Comparison of ENCODE assay signal across 1 cellular context in genomic region chr3:172170841-172171240, GRCh38.
TF ChIP-seq lines count a peak whose summit lies in the region.

No MANE protein-coding gene starts in this region.

TF ChIP-seq in SK-N-SH treated with all-trans-retinoic acid at 6 μM for 48 hours, 23 proteins besides CTCF, POLR2A, EP300 and RAD21 (continued from another document):
- TF ChIP-seq ZNF565 (CRISPR knock-in tag; conservative IDR thresholded peaks at IDR 0.05; ENCODE audit: low read depth) (no peak), ESRRG (CRISPR knock-in tag; IDR thresholded peaks at IDR 0.05) (no peak), CSRNP3 (CRISPR knock-in tag; IDR thresholded peaks at IDR 0.05) (no peak), GLIS3 (CRISPR knock-in tag; IDR thresholded peaks at IDR 0.05) (no peak), TOX (CRISPR knock-in tag; IDR thresholded peaks at IDR 0.05; ENCODE audit: borderline replicate concordance) (no peak), TCF4 (CRISPR knock-in tag; IDR thresholded peaks at IDR 0.05; ENCODE audit: borderline replicate concordance) (no peak)
